ENCODE assay signal across 6 cellular contexts in genomic region chr19:799076-799881, GRCh38. TPM values are rescaled to one million over a fixed set of nuclear protein-coding genes. Genes with fewer than 3 reads are reported as not detected.
DNase-seq lines count a peak whose midpoint lies in the region; ATAC-seq and TF ChIP-seq lines count a peak whose summit lies in the region.

No MANE protein-coding gene starts in this region.

- intact Hi-C loops in lower leg skin (cut with DNase I; ENCODE audit: low total_unique reads), result no loop called here

- no peaks in the 10 kb centered on the region for H3K27me3 Mint-ChIP-seq in activated T-cell treated with anti-CD3 and anti-CD28 coated beads, Interleukin-2, amount 50 U/mL, for 72 hours (ENCODE audit: low read depth)

- DNase-seq in HT1080 (ENCODE audit: low read depth) (peak; percentile 43), lower leg skin (ENCODE audit: low spot score in 2 of 2) (no peak), NCI-H748 treated with DMSO at 0.1 percent for 48 hours (lab: John Stamatoyannopoulos, UW) (no peak)
- no peak for DNase-seq in activated T-cell treated with anti-CD3 and anti-CD28 coated beads, Interleukin-2, amount 50 U/mL, for 72 hours

- TF ChIP-seq POLR2A in lower leg skin (IDR thresholded peaks at IDR 0.05), result no peak

- peak overlapping the region; percentile 91 to 95 for H3K4me3 Mint-ChIP-seq in activated T-cell treated with anti-CD3 and anti-CD28 coated beads, Interleukin-2, amount 50 U/mL, for 72 hours

- H3K27ac Mint-ChIP-seq in activated T-cell treated with anti-CD3 and anti-CD28 coated beads, Interleukin-2, amount 50 U/mL, for 72 hours, result peak overlapping the region; percentile 97

- H3K4me1 Mint-ChIP-seq in activated T-cell treated with anti-CD3 and anti-CD28 coated beads, Interleukin-2, amount 50 U/mL, for 72 hours (ENCODE audit: low read depth), result peaks cover 44% of the 10 kb centered on the region

- H3K4me3 ChIP-seq in lower leg skin (ENCODE audit: low read depth, poor library complexity, severe bottlenecking), result peak overlapping the region; percentile 91

- 7 to 12% methylated on average over 22 to 24 of the region's 28 CpGs for WGBS in lower leg skin, 2 donors

- TF ChIP-seq CTCF in lower leg skin (IDR thresholded peaks at IDR 0.05), result no peak

- ATAC-seq in activated T-cell treated with anti-CD3 and anti-CD28 coated beads, Interleukin-2, amount 50 U/mL, for 72 hours (replicated peaks in 1 of 2), result no peak
- no peak for ATAC-seq in HG02571 (IDR thresholded peaks at IDR 0.05; ENCODE audit: unreplicated experiment)
- no peak for ATAC-seq in GM19351 (IDR thresholded peaks at IDR 0.05; ENCODE audit: unreplicated experiment)

- no peaks in the 10 kb centered on the region for H3K9me3 Mint-ChIP-seq in activated T-cell treated with anti-CD3 and anti-CD28 coated beads, Interleukin-2, amount 50 U/mL, for 72 hours

- H3K36me3 Mint-ChIP-seq in activated T-cell treated with anti-CD3 and anti-CD28 coated beads, Interleukin-2, amount 50 U/mL, for 72 hours (ENCODE audit: insufficient read depth in 2 of 2), result peaks cover 14 to 35% of the 10 kb centered on the region in 2 donors

RNA-seq across cellular contexts. Expression of gene PTBP1, which starts 2.0 kb away (rescaled TPM):
- total RNA-seq in HT1080 (2014; rRNA removed; shearing (Covaris generic)), result 276 and 447 TPM in 2 replicates
- 297 and 325 TPM in 2 replicates for polyA plus RNA-seq in HT1080 (2015; cell fraction: cytosol; rRNA removed)
- polyA plus RNA-seq in HT1080 (2015; cell fraction: nucleus; rRNA removed), result 595 and 598 TPM in 2 replicates
- total RNA-seq in activated T-cell treated with anti-CD3 and anti-CD28 coated beads, Interleukin-2, amount 50 U/mL, for 72 hours, result 100 to 1,000 TPM; 515 to 611 TPM
- total RNA-seq in lower leg skin, result 100 to 1,000 TPM; 167 to 237 (median 205) TPM

RNA-seq across cellular contexts. Expression of gene PLPPR3, which starts 22.5 kb away (rescaled TPM):
- total RNA-seq in HT1080 (2014; rRNA removed; shearing (Covaris generic)), result 0.30 TPM in 1 of 2 replicates, not detected in the other
- polyA plus RNA-seq in HT1080 (2015; cell fraction: cytosol; rRNA removed), result 0.73 and 1.1 TPM in 2 replicates
- polyA plus RNA-seq in HT1080 (2015; cell fraction: nucleus; rRNA removed), result 0.72 and 0.83 TPM in 2 replicates
- total RNA-seq in activated T-cell treated with anti-CD3 and anti-CD28 coated beads, Interleukin-2, amount 50 U/mL, for 72 hours, result not detected
- total RNA-seq in lower leg skin, result not detected

RNA-seq across cellular contexts. Expression of gene AZU1, which starts 28.4 kb away (rescaled TPM):
- not detected in 2 replicates for total RNA-seq in HT1080 (2014; rRNA removed; shearing (Covaris generic))
- not detected in 2 replicates for polyA plus RNA-seq in HT1080 (2015; cell fraction: cytosol; rRNA removed)
- polyA plus RNA-seq in HT1080 (2015; cell fraction: nucleus; rRNA removed), result 0.07 TPM in 1 of 2 replicates, not detected in the other
- not detected for total RNA-seq in activated T-cell treated with anti-CD3 and anti-CD28 coated beads, Interleukin-2, amount 50 U/mL, for 72 hours
- under 1 TPM in 2 of 4 donors, not detected in 2; 0.37 to 0.76 TPM for total RNA-seq in lower leg skin

RNA-seq across cellular contexts. Expression of gene PRTN3, which starts 41.5 kb away (rescaled TPM):
- not detected in 2 replicates for total RNA-seq in HT1080 (2014; rRNA removed; shearing (Covaris generic))
- polyA plus RNA-seq in HT1080 (2015; cell fraction: cytosol; rRNA removed), result not detected in 2 replicates
- polyA plus RNA-seq in HT1080 (2015; cell fraction: nucleus; rRNA removed), result not detected in 2 replicates
- not detected for total RNA-seq in activated T-cell treated with anti-CD3 and anti-CD28 coated beads, Interleukin-2, amount 50 U/mL, for 72 hours
- total RNA-seq in lower leg skin, result under 1 TPM in 1 of 4 donors, not detected in 3; 0.86 TPM

RNA-seq across cellular contexts. Expression of gene MISP, which starts 48.4 kb away (rescaled TPM):
- 0.02 and 0.13 TPM in 2 replicates for total RNA-seq in HT1080 (2014; rRNA removed; shearing (Covaris generic))
- 0.16 TPM in 1 of 2 replicates, not detected in the other for polyA plus RNA-seq in HT1080 (2015; cell fraction: cytosol; rRNA removed)
- polyA plus RNA-seq in HT1080 (2015; cell fraction: nucleus; rRNA removed), result 0.07 TPM in 1 of 2 replicates, not detected in the other
- not detected for total RNA-seq in activated T-cell treated with anti-CD3 and anti-CD28 coated beads, Interleukin-2, amount 50 U/mL, for 72 hours
- 1 to 10 TPM in 2 of 4 donors, under 1 TPM in 2; 0.08 to 2.8 (median 0.92) TPM for total RNA-seq in lower leg skin
